Comparison of ENCODE assay signal across 11 cellular contexts in genomic region chr4:88275516-88275915, GRCh38. TPM values are rescaled to one million over a fixed set of nuclear protein-coding genes. Genes with fewer than 3 reads are reported as not detected.
DNase-seq lines count a peak whose midpoint lies in the region; ATAC-seq and TF ChIP-seq lines count a peak whose summit lies in the region.
"Had no signal": no experiment of that assay in that cellular context is flagged by ENCODE, and none has a peak within 500 bp of the region (broad histone marks: within the 10 kb centered on the region; RNA-seq: fewer than 3 reads in every experiment).

No MANE protein-coding gene starts in this region.

- no peak overlapping the region for H3K4me2 ChIP-seq in PC-9

- H3K36me3 ChIP-seq in brain microvascular endothelial cell (replicated peaks) (peaks cover 10% of the 10 kb centered on the region), H7 (replicated peaks; ENCODE audit: control insufficient read depth, insufficient read depth, low read length) (no peaks in the 10 kb centered on the region; the same call in 1 of the 2 replicates), PC-9 (ENCODE audit: low read depth) (no peaks in the 10 kb centered on the region), WERI-Rb-1 (no peaks in the 10 kb centered on the region)
- H3K36me3 ChIP-seq: right lobe of liver had no signal

- POLR2A ChIA-PET in PC-9 (lab: Charles Lee; ENCODE audit: unreplicated experiment) = no interaction called here

- DNase-seq in CD1c-positive myeloid dendritic cell (ENCODE audit: extremely low spot score) = peak; percentile 68
- peak; percentile 20 for DNase-seq in brain microvascular endothelial cell
- no peak for DNase-seq in H7
- no peak for DNase-seq in PC-9
- DNase-seq in WERI-Rb-1 = no peak
- DNase-seq in activated effector memory CD4-positive, alpha-beta T cell treated with anti-CD3 and anti-CD28 coated beads, Interleukin-2, amount 50 U/mL, for 16 hours = no peak
- DNase-seq: activated naive CD8-positive, alpha-beta T cell treated with anti-CD3 and anti-CD28 coated beads, Interleukin-2, amount 10 ng/mL, durations not matched to agents 7 days and 5 days; right lobe of liver had no signal

- no peak overlapping the region for H3K4me3 ChIP-seq in brain microvascular endothelial cell (ENCODE audit: low read depth, low read length)
- H3K4me3 ChIP-seq in H7 (ENCODE audit: insufficient read depth, low read depth, low read length) = no peak overlapping the region
- no peak overlapping the region for H3K4me3 ChIP-seq in PC-9
- H3K4me3 ChIP-seq in WERI-Rb-1 (ENCODE audit: low read depth, low read length) = no peak overlapping the region
- H3K4me3 ChIP-seq: right lobe of liver had no signal

- H3F3A ChIP-seq in PC-9 (ENCODE audit: insufficient read depth, low read depth) = no peaks in the 10 kb centered on the region

- no peaks in the 10 kb centered on the region for H4K20me1 ChIP-seq in PC-9 (ENCODE audit: insufficient read depth)

- H3K27ac ChIP-seq in brain microvascular endothelial cell (peak overlapping the region; percentile 52), PC-9 (no peak overlapping the region), WERI-Rb-1 (no peak overlapping the region)
- H3K27ac ChIP-seq: right lobe of liver, RWPE1 had no signal

- in situ Hi-C loops in brain microvascular endothelial cell (cut with HindIII; ENCODE audit: low pct_ligation_motif_present, low sequenced_read_pairs) = no loop called here

- no peak for TF ChIP-seq CTCF in brain microvascular endothelial cell (IDR thresholded peaks at IDR 0.05; ENCODE audit: low read depth, low read length, missing control alignments)
- TF ChIP-seq CTCF in PC-9 (conservative IDR thresholded peaks at IDR 0.05) = no peak
- no peak for TF ChIP-seq CTCF in WERI-Rb-1 (IDR thresholded peaks at IDR 0.05; ENCODE audit: low read depth, low read length)

- BruUV-seq in PC-9 (replicated peaks; lab: Mats Ljungman, UMichigan) = no TSS peak

- H2AFZ ChIP-seq in PC-9 = no peak overlapping the region

- ATAC-seq in GM19468 (IDR thresholded peaks at IDR 0.05; ENCODE audit: extremely low read depth, unreplicated experiment) (peak; percentile 26), HG03442 (IDR thresholded peaks at IDR 0.05; ENCODE audit: unreplicated experiment) (peak; percentile 68)

- H3K79me2 ChIP-seq in PC-9 (ENCODE audit: low read depth) = no peaks in the 10 kb centered on the region

- intact Hi-C loops in PC-9 (cut with micrococcal nuclease; ENCODE audit: unreplicated experiment) = no loop called here

- no peaks in the 10 kb centered on the region for H3K4me1 ChIP-seq in PC-9 (replicated peaks; ENCODE audit: insufficient read depth)
- H3K4me1 ChIP-seq: right lobe of liver had no signal

- no peaks in the 10 kb centered on the region for H3K27me3 ChIP-seq in brain microvascular endothelial cell (replicated peaks)
- no peaks in the 10 kb centered on the region for H3K27me3 ChIP-seq in H7 (ENCODE audit: control insufficient read depth, insufficient read depth, low read length)
- no peaks in the 10 kb centered on the region for H3K27me3 ChIP-seq in PC-9 (ENCODE audit: insufficient read depth, low read depth)
- H3K27me3 ChIP-seq in WERI-Rb-1 (ENCODE audit: insufficient read depth, low read depth, severe bottlenecking) = no peaks in the 10 kb centered on the region
- H3K27me3 ChIP-seq: right lobe of liver had no signal

- H3K9me3 ChIP-seq in PC-9 (ENCODE audit: insufficient read depth, low read depth) = no peaks in the 10 kb centered on the region
- H3K9me3 ChIP-seq in WERI-Rb-1 (ENCODE audit: severe bottlenecking) = no peaks in the 10 kb centered on the region
- H3K9me3 ChIP-seq: right lobe of liver had no signal

- CTCF ChIA-PET in PC-9 (lab: Charles Lee) = no interaction called here

- H3K9me2 ChIP-seq in PC-9 (ENCODE audit: insufficient read depth) = no peaks in the 10 kb centered on the region

RNA-seq across cellular contexts. Expression of gene PPM1K, which starts 8.8 kb away (rescaled TPM):
- total RNA-seq in H7 (2014; rRNA removed; shearing (Covaris generic)) = 19.8 and 21.4 TPM in 2 replicates
- 5.4 and 5.7 TPM in 2 replicates for total RNA-seq in PC-9 (2021)

Comparison
In these comparisons a context has a peak if more than half of its experiments do, and no peak if none do; other contexts are left out.
1. DNase-seq: peak in CD1c-positive myeloid dendritic cell (single experiment) and brain microvascular endothelial cell (single experiment); none in H7 (single experiment), PC-9 (0 of 2), WERI-Rb-1 (single experiment) and activated effector memory CD4-positive, alpha-beta T cell treated with anti-CD3 and anti-CD28 coated beads, Interleukin-2, amount 50 U/mL, for 16 hours (single experiment).